14 cellular contexts compared by ENCODE assay signal in the genomic region with DNA sequence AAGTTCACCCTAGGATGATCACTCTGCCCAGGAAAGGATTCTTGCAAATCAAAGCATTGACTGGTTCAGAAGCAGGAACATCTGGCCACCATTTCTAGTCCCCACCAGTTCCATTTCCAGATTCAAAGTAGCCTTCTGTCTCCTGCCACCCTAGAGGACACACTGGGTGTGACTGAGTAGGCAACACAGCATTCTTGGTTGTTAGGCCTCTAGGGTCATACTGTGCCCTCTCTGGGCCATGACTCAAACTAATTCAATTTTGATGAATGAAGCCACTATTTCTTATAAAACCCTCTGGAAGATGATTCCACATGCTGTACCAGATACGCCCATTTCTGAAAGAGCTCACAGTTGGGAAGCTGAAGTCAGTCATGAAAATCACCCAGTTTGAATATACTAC.
DNase-seq lines count a peak whose midpoint lies in the region; ATAC-seq and TF ChIP-seq lines count a peak whose summit lies in the region.
"Had no signal": no experiment of that assay in that cellular context is flagged by ENCODE, and none has a peak within 500 bp of the region (broad histone marks: within the 10 kb centered on the region; RNA-seq: fewer than 3 reads in every experiment).

No MANE protein-coding gene starts in this region.

- no peak overlapping the region for H3K4me3 Mint-ChIP-seq in activated T-helper 1 cell treated with anti-CD3 and anti-CD28 coated beads, Interleukin-12 subunit alpha, Interleukin-12 subunit beta, Interleukin-2, Interleukin-4 antibody, amounts not matched to agents 30 ng/mL and 10 ng/mL and 1 ng/mL, durations not matched to agents 14 hours and 24 hours and 36 hours
- H3K4me3 Mint-ChIP-seq: CD8-positive, alpha-beta memory T cell; HFFc6 had no signal

- H3K27me3 ChIP-seq in lower lobe of right lung (ENCODE audit: low read depth) = no peaks in the 10 kb centered on the region
- H3K27me3 ChIP-seq: BLaER1 had no signal

- no peak for TF ChIP-seq CTCF in lower lobe of right lung (IDR thresholded peaks at IDR 0.05)

- peak overlapping the region; percentile 59 for H3K27ac Mint-ChIP-seq in activated T-helper 1 cell treated with anti-CD3 and anti-CD28 coated beads, Interleukin-12 subunit alpha, Interleukin-12 subunit beta, Interleukin-2, Interleukin-4 antibody, amounts not matched to agents 30 ng/mL and 10 ng/mL and 1 ng/mL, durations not matched to agents 14 hours and 24 hours and 36 hours
- H3K27ac Mint-ChIP-seq: CD8-positive, alpha-beta memory T cell; HFFc6 had no signal

- H3K27ac ChIP-seq in lower lobe of right lung = no peak overlapping the region
- H3K27ac ChIP-seq: BLaER1 had no signal

- H3K27me3 Mint-ChIP-seq in activated T-helper 1 cell treated with anti-CD3 and anti-CD28 coated beads, Interleukin-12 subunit alpha, Interleukin-12 subunit beta, Interleukin-2, Interleukin-4 antibody, amounts not matched to agents 30 ng/mL and 10 ng/mL and 1 ng/mL, durations not matched to agents 14 hours and 24 hours and 36 hours (ENCODE audit: insufficient read depth) = no peaks in the 10 kb centered on the region

- H3K36me3 Mint-ChIP-seq in activated T-helper 1 cell treated with anti-CD3 and anti-CD28 coated beads, Interleukin-12 subunit alpha, Interleukin-12 subunit beta, Interleukin-2, Interleukin-4 antibody, amounts not matched to agents 30 ng/mL and 10 ng/mL and 1 ng/mL, durations not matched to agents 14 hours and 24 hours and 36 hours (ENCODE audit: low read depth) = no peaks in the 10 kb centered on the region
- H3K36me3 Mint-ChIP-seq: CD8-positive, alpha-beta memory T cell had no signal

- H3K9me3 ChIP-seq in lower lobe of right lung = no peaks in the 10 kb centered on the region
- H3K9me3 ChIP-seq: BLaER1, HAP-1 had no signal

- ATAC-seq in SK-N-SH treated with all-trans-retinoic acid at 6 μM for 48 hours (no peak), lower lobe of right lung (no peak)
- ATAC-seq: HepG2 had no signal

- H3K4me1 ChIP-seq in lower lobe of right lung = no peaks in the 10 kb centered on the region
- H3K4me1 ChIP-seq: BLaER1, HAP-1 had no signal

- intact Hi-C loops in activated T-helper 1 cell treated with anti-CD3 and anti-CD28 coated beads, Interleukin-12 subunit alpha, Interleukin-12 subunit beta, Interleukin-2, Interleukin-4 antibody, amounts not matched to agents 30 ng/mL and 10 ng/mL and 1 ng/mL, durations not matched to agents 14 hours and 24 hours and 36 hours (cut with micrococcal nuclease) = no loop called here
- intact Hi-C loops in lower lobe of right lung (cut with DNase I) = no loop called here

- no peaks in the 10 kb centered on the region for H3K4me1 Mint-ChIP-seq in activated T-helper 1 cell treated with anti-CD3 and anti-CD28 coated beads, Interleukin-12 subunit alpha, Interleukin-12 subunit beta, Interleukin-2, Interleukin-4 antibody, amounts not matched to agents 30 ng/mL and 10 ng/mL and 1 ng/mL, durations not matched to agents 14 hours and 24 hours and 36 hours (ENCODE audit: low read depth)
- H3K4me1 Mint-ChIP-seq: CD8-positive, alpha-beta memory T cell had no signal

- DNase-seq in EL = peak; percentile 16
- peak; percentile 25 for DNase-seq in HT1080 (ENCODE audit: low read depth)
- no peak for DNase-seq in activated T-helper 1 cell treated with anti-CD3 and anti-CD28 coated beads, Interleukin-12 subunit alpha, Interleukin-12 subunit beta, Interleukin-2, Interleukin-4 antibody, amounts not matched to agents 30 ng/mL and 10 ng/mL and 1 ng/mL, durations not matched to agents 14 hours and 24 hours and 36 hours (ENCODE audit: low spot score)
- peak; percentile 3 for DNase-seq in epidermal melanocyte (ENCODE audit: insufficient read length, low spot score)
- DNase-seq in lower lobe of right lung = no peak
- DNase-seq in A172 (ENCODE audit: low spot score) = no peak
- DNase-seq in AG20443 (ENCODE audit: low spot score) = no peak
- DNase-seq: AML-193; CD8-positive, alpha-beta memory T cell; HFFc6 had no signal

- no peaks in the 10 kb centered on the region for H3K36me3 ChIP-seq in lower lobe of right lung
- H3K36me3 ChIP-seq: HAP-1 had no signal

- H3K4me3 ChIP-seq in lower lobe of right lung = no peak overlapping the region
- H3K4me3 ChIP-seq: BLaER1, HAP-1 had no signal

- no peaks in the 10 kb centered on the region for H3K9me3 Mint-ChIP-seq in activated T-helper 1 cell treated with anti-CD3 and anti-CD28 coated beads, Interleukin-12 subunit alpha, Interleukin-12 subunit beta, Interleukin-2, Interleukin-4 antibody, amounts not matched to agents 30 ng/mL and 10 ng/mL and 1 ng/mL, durations not matched to agents 14 hours and 24 hours and 36 hours
- H3K9me3 Mint-ChIP-seq: CD8-positive, alpha-beta memory T cell; HFFc6 had no signal

TF ChIP-seq in SK-N-SH treated with all-trans-retinoic acid at 6 μM for 48 hours, 23 proteins besides CTCF, POLR2A, EP300 and RAD21:
- TF ChIP-seq RARB (CRISPR knock-in tag; IDR thresholded peaks at IDR 0.05) = no peak
- no peak for TF ChIP-seq ESRRG (CRISPR knock-in tag; IDR thresholded peaks at IDR 0.05)
- TF ChIP-seq ZC3H10 (CRISPR knock-in tag; IDR thresholded peaks at IDR 0.05) = no peak
- no peak for TF ChIP-seq CREB5 (CRISPR knock-in tag; IDR thresholded peaks at IDR 0.05; ENCODE audit: low read depth)
- TF ChIP-seq SNAI2 (CRISPR knock-in tag; IDR thresholded peaks at IDR 0.05) = no peak
- no peak for TF ChIP-seq BACH2 (CRISPR knock-in tag; IDR thresholded peaks at IDR 0.05; ENCODE audit: borderline replicate concordance)
- TF ChIP-seq ARNTL (CRISPR knock-in tag; IDR thresholded peaks at IDR 0.05; ENCODE audit: borderline replicate concordance, low read depth) = no peak
- no peak for TF ChIP-seq CSDC2 (CRISPR knock-in tag; IDR thresholded peaks at IDR 0.05)
- TF ChIP-seq ZFP30 (CRISPR knock-in tag; IDR thresholded peaks at IDR 0.05) = no peak
- TF ChIP-seq PPARA (CRISPR knock-in tag; IDR thresholded peaks at IDR 0.05; ENCODE audit: borderline replicate concordance) = no peak
TF ChIP-seq in SK-N-SH treated with all-trans-retinoic acid at 6 μM for 48 hours: peak in this region for 0.

Comparison
In these comparisons a context has a peak if more than half of its experiments do, and no peak if none do; other contexts are left out.
1. DNase-seq: peak in EL (single experiment), HT1080 (single experiment) and epidermal melanocyte (single experiment); none in activated T-helper 1 cell treated with anti-CD3 and anti-CD28 coated beads, Interleukin-12 subunit alpha, Interleukin-12 subunit beta, Interleukin-2, Interleukin-4 antibody, amounts not matched to agents 30 ng/mL and 10 ng/mL and 1 ng/mL, durations not matched to agents 14 hours and 24 hours and 36 hours (single experiment), lower lobe of right lung (single experiment), A172 (single experiment) and AG20443 (single experiment).